Comparison of ENCODE assay signal across 12 cellular contexts in the genomic region with DNA sequence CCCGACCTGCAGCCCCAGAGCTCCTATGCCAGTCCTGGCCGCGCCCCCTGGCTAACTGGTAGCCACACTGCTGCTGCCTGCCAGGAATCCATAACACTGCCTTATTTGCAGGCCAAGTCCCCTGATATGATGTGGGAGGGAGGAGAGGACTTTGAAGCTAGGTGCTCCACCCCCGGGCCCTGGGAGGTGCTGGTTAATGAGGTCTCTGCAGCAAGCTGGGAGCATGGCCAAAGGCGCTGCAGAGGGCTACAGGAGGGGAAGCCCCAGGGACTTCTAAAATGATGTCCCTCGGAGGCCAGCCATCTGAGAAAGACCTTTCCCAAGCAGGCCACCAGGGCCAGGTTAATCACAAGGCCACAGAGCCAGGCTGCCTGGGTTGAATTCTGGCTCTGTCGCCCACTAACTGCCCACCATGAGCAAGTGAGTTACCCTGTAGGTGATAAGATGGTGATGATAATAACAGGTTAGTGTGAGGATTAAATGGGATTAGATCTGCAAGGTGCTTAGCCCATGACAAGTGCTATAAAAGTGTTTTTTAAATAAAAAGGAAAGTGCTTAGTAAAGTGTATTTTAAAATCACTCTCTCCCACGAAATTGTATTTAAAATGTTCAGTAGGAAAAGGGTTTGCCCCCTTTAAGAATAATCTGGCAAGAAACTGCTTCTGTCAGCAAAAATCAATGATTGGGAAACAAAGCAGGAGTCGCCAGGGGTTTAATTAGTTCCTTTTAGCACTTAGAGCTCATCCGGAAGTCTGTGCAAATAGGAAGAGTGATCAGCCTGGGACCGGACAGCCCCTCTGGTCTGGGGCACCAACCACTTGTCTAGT.
DNase-seq lines count a peak whose midpoint lies in the region; ATAC-seq and TF ChIP-seq lines count a peak whose summit lies in the region.
"Had no signal": no experiment of that assay in that cellular context is flagged by ENCODE, and none has a peak within 500 bp of the region (broad histone marks: within the 10 kb centered on the region; RNA-seq: fewer than 3 reads in every experiment).

No MANE protein-coding gene starts in this region.

- POLR2A ChIA-PET in naive thymus-derived CD4-positive, alpha-beta T cell (lab: Charles Lee): no interaction called here

- CTCF ChIA-PET in naive thymus-derived CD4-positive, alpha-beta T cell (lab: Charles Lee): no interaction called here

- no peaks in the 10 kb centered on the region for H3K4me1 ChIP-seq in naive thymus-derived CD4-positive, alpha-beta T cell (ENCODE audit: control insufficient read depth in 2 of 2, insufficient read depth in 2 of 2, low read length in 2 of 2)
- H3K4me1 ChIP-seq: right atrium auricular region had no signal

- no peaks in the 10 kb centered on the region for H3K36me3 ChIP-seq in naive thymus-derived CD4-positive, alpha-beta T cell (ENCODE audit: control insufficient read depth in 2 of 3, insufficient read depth in 3 of 3, low read length in 3 of 3)
- H3K36me3 ChIP-seq: right atrium auricular region had no signal

- no peaks in the 10 kb centered on the region for H3K36me3 Mint-ChIP-seq in activated T-cell treated with anti-CD3 and anti-CD28 coated beads, Interleukin-2, amount 50 U/mL, for 24 hours (ENCODE audit: low read depth)
- H3K36me3 Mint-ChIP-seq in nephron progenitor cell (ENCODE audit: low read depth): no peaks in the 10 kb centered on the region
- peaks cover 0 to 9% (median 0%) of the 10 kb centered on the region in 5 donors for H3K36me3 Mint-ChIP-seq in naive thymus-derived CD4-positive, alpha-beta T cell

- no peak for ATAC-seq in Right ventricle myocardium superior (ENCODE audit: poor library complexity)
- peak; percentile 97 for ATAC-seq in left colon
- ATAC-seq in HG03045 (IDR thresholded peaks at IDR 0.05; ENCODE audit: unreplicated experiment): no peak
- no peak for ATAC-seq in naive thymus-derived CD4-positive, alpha-beta T cell

- H3K27me3 Mint-ChIP-seq in activated T-cell treated with anti-CD3 and anti-CD28 coated beads, Interleukin-2, amount 50 U/mL, for 24 hours: no peaks in the 10 kb centered on the region
- H3K27me3 Mint-ChIP-seq in nephron progenitor cell (ENCODE audit: low read depth, poor library complexity): peaks cover 38% of the 10 kb centered on the region
- peaks cover 0 to 28% (median 5%) of the 10 kb centered on the region in 5 donors for H3K27me3 Mint-ChIP-seq in naive thymus-derived CD4-positive, alpha-beta T cell

- H3K27ac ChIP-seq in naive thymus-derived CD4-positive, alpha-beta T cell (ENCODE audit: low read depth, low read length): no peak overlapping the region
- H3K27ac ChIP-seq: right atrium auricular region had no signal

- H3K4me3 ChIP-seq in naive thymus-derived CD4-positive, alpha-beta T cell (ENCODE audit: low read length): no peak overlapping the region
- H3K4me3 ChIP-seq: right atrium auricular region had no signal

- no peak for TF ChIP-seq CTCF in nephron progenitor cell (IDR thresholded peaks at IDR 0.05)

- intact Hi-C loops in cardiac septum (cut with DNase I) (no loop called here), Right ventricle myocardium superior (cut with DNase I) (no loop called here), left colon (cut with DNase I, micrococcal nuclease) (no loop called here)
- intact Hi-C loops in naive thymus-derived CD4-positive, alpha-beta T cell (cut with micrococcal nuclease): no loop called here

- DNase-seq in cardiac septum (ENCODE audit: low spot score) (peak; percentile 49), Right ventricle myocardium superior (no peak), NOMO-1 treated with DMSO at 0.1 percent for 48 hours (lab: John Stamatoyannopoulos, UW; ENCODE audit: unreplicated experiment) (peak; percentile 63), left colon (peak; percentile 81 to 91), nephron progenitor cell (no peak)
- DNase-seq in activated T-cell treated with anti-CD3 and anti-CD28 coated beads, Interleukin-2, amount 50 U/mL, for 24 hours: no peak
- DNase-seq in naive thymus-derived CD4-positive, alpha-beta T cell: no peak
- DNase-seq: activated CD8-positive, alpha-beta memory T cell treated with anti-CD3 and anti-CD28 coated beads, Interleukin-2, amount 50 U/mL, for 48 hours; NCI-H226 had no signal

- no peak overlapping the region for H3K4me3 Mint-ChIP-seq in activated T-cell treated with anti-CD3 and anti-CD28 coated beads, Interleukin-2, amount 50 U/mL, for 24 hours
- no peak overlapping the region for H3K4me3 Mint-ChIP-seq in nephron progenitor cell
- H3K4me3 Mint-ChIP-seq in naive thymus-derived CD4-positive, alpha-beta T cell: no peak overlapping the region
- H3K4me3 Mint-ChIP-seq: stimulated activated naive CD8-positive, alpha-beta T cell treated with anti-CD3 and anti-CD28 coated beads, Interleukin-15, Interleukin-2, amounts not matched to agents 100 ng/mL and 50 ng/mL, for 24 hours had no signal

- H3K4me1 Mint-ChIP-seq in activated T-cell treated with anti-CD3 and anti-CD28 coated beads, Interleukin-2, amount 50 U/mL, for 24 hours (ENCODE audit: low read depth): no peaks in the 10 kb centered on the region
- peaks cover 44% of the 10 kb centered on the region for H3K4me1 Mint-ChIP-seq in nephron progenitor cell
- peaks cover 0 to 5% (median 0%) of the 10 kb centered on the region in 7 donors for H3K4me1 Mint-ChIP-seq in naive thymus-derived CD4-positive, alpha-beta T cell

- no peaks in the 10 kb centered on the region for H3K27me3 ChIP-seq in naive thymus-derived CD4-positive, alpha-beta T cell (ENCODE audit: control insufficient read depth in 2 of 2, insufficient read depth in 2 of 2, low read length in 2 of 2)
- H3K27me3 ChIP-seq: right atrium auricular region had no signal

- H3K27ac Mint-ChIP-seq in activated T-cell treated with anti-CD3 and anti-CD28 coated beads, Interleukin-2, amount 50 U/mL, for 24 hours: no peak overlapping the region
- H3K27ac Mint-ChIP-seq in nephron progenitor cell: no peak overlapping the region
- no peak overlapping the region for H3K27ac Mint-ChIP-seq in naive thymus-derived CD4-positive, alpha-beta T cell
- H3K27ac Mint-ChIP-seq: stimulated activated naive CD8-positive, alpha-beta T cell treated with anti-CD3 and anti-CD28 coated beads, Interleukin-15, Interleukin-2, amounts not matched to agents 100 ng/mL and 50 ng/mL, for 24 hours had no signal

- H3K9me3 ChIP-seq in naive thymus-derived CD4-positive, alpha-beta T cell (ENCODE audit: control insufficient read depth in 2 of 3, low read length in 3 of 3): no peaks in the 10 kb centered on the region
- H3K9me3 ChIP-seq: right atrium auricular region had no signal

- peaks cover 2% of the 10 kb centered on the region for H3K9me3 Mint-ChIP-seq in activated T-cell treated with anti-CD3 and anti-CD28 coated beads, Interleukin-2, amount 50 U/mL, for 24 hours
- peaks cover 18% of the 10 kb centered on the region for H3K9me3 Mint-ChIP-seq in nephron progenitor cell
- peaks cover 0 to 11% (median 4%) of the 10 kb centered on the region in 11 donors for H3K9me3 Mint-ChIP-seq in naive thymus-derived CD4-positive, alpha-beta T cell
- H3K9me3 Mint-ChIP-seq: stimulated activated naive CD8-positive, alpha-beta T cell treated with anti-CD3 and anti-CD28 coated beads, Interleukin-15, Interleukin-2, amounts not matched to agents 100 ng/mL and 50 ng/mL, for 24 hours had no signal

Comparison
In these comparisons a context has a peak if more than half of its experiments do, and no peak if none do; other contexts are left out.
1. DNase-seq: peak in cardiac septum (single experiment), NOMO-1 treated with DMSO at 0.1 percent for 48 hours (single experiment) and left colon (2 of 2); none in Right ventricle myocardium superior (single experiment), activated T-cell treated with anti-CD3 and anti-CD28 coated beads, Interleukin-2, amount 50 U/mL, for 24 hours (single experiment), nephron progenitor cell (single experiment) and naive thymus-derived CD4-positive, alpha-beta T cell (0 of 9).